In genomic region chr17:35448214-35448898, GRCh38 we compare ENCODE assay signal across 8 cellular contexts. TPM values are rescaled to one million over a fixed set of nuclear protein-coding genes. Genes with fewer than 3 reads are reported as not detected.
A peak's percentile ranks its signal among the peaks of the same experiment; 100 is the strongest.
DNase-seq lines count a peak whose midpoint lies in the region; ATAC-seq lines count a peak whose summit lies in the region.

Gene SLFN13, minus strand, starts transcription at chr17:35448766. Its CDS starts 3,086 bp downstream, at chr17:35445680.

- H3K36me3 ChIP-seq in iPS DF 6.9 (ENCODE audit: control insufficient read depth, insufficient read depth, low read length) (no peaks in the 10 kb centered on the region; the same call in 1 of the 2 replicates), skeletal muscle tissue (ENCODE audit: control insufficient read depth in 3 of 3, insufficient read depth in 3 of 3, low read length in 3 of 3) (no peaks in the 10 kb centered on the region)

- peaks cover 16 to 24% (median 22%) of the 10 kb centered on the region in 3 donors for H3K4me1 Mint-ChIP-seq in T-cell

- DNase-seq in CMK (ENCODE audit: low read depth) (peak; percentile 65), HUDEP-2 (lab: John Stamatoyannopoulos, UW; ENCODE audit: unreplicated experiment in 76 of 76) (peak in 73 of 76 experiments; percentile 2 to 86 (median 69)), T-cell (peak; percentile 64 to 88 (median 82)), iPS DF 6.9 (ENCODE audit: low read depth, low spot score) (no peak), NCI-H187 (lab: John Stamatoyannopoulos, UW) (no peak)
- DNase-seq in activated naive CD8-positive, alpha-beta T cell treated with anti-CD3 and anti-CD28 coated beads, Interleukin-2, amount 50 U/mL, for 16 hours (ENCODE audit: low read depth, low spot score) = peak; percentile 87

- H3K27me3 Mint-ChIP-seq in T-cell = no peaks in the 10 kb centered on the region

- CTCF ChIA-PET in T-cell (lab: Charles Lee) = interaction anchor here in 1 of 2 donors (0.8 to 1.2 kb wide), 3 partner anchors 86 to 136 kb away, joined by 3 read pairs; no protein-coding TSS in a partner anchor

- peak within 1 kb of the TSS; percentile 80 to 81 (median 81) for H3K4me3 Mint-ChIP-seq in T-cell

- H3K9me3 Mint-ChIP-seq in T-cell = no peaks in the 10 kb centered on the region

- H3K36me3 Mint-ChIP-seq in T-cell = peaks cover 24% of the 10 kb centered on the region

- H3K4me3 ChIP-seq in iPS DF 6.9 (ENCODE audit: low read length) = peak within 1 kb of the TSS; percentile 40; the same call in 1 of the 2 replicates
- peak within 1 kb of the TSS; percentile 65 to 75 (median 74) for H3K4me3 ChIP-seq in skeletal muscle tissue (ENCODE audit: low read length in 3 of 3)

- no peaks in the 10 kb centered on the region for H3K4me1 ChIP-seq in iPS DF 6.9 (ENCODE audit: control insufficient read depth, insufficient read depth, low read length)
- H3K4me1 ChIP-seq in skeletal muscle tissue (ENCODE audit: control insufficient read depth in 3 of 3, insufficient read depth in 3 of 3, low read length in 3 of 3) = peaks cover 7 to 12% (median 8%) of the 10 kb centered on the region in 3 donors

- WGBS in iPS DF 6.9 (ENCODE audit: insufficient coverage, insufficient read length) = no CpG with 5 or more reads among the region's 44 CpGs

- ATAC-seq in GM21367 (IDR thresholded peaks at IDR 0.05; ENCODE audit: unreplicated experiment) (peak; percentile 48), T-cell (replicated peaks in 1 of 4) (peak; percentile 94 to 97 (median 96))

- H3K9me3 ChIP-seq in iPS DF 6.9 (ENCODE audit: control insufficient read depth, insufficient read depth, low read length) (no peaks in the 10 kb centered on the region), skeletal muscle tissue (ENCODE audit: control insufficient read depth in 3 of 3, low read length in 3 of 3) (no peaks in the 10 kb centered on the region)

- POLR2A ChIA-PET in T-cell (lab: Charles Lee) = interaction anchor here in 1 of 2 donors (0.6 kb wide), 1 partner anchor 15 kb away, joined by 3 read pairs; no protein-coding TSS in a partner anchor

- peaks cover 12% of the 10 kb centered on the region; the same call in 1 of the 2 replicates for H3K27me3 ChIP-seq in iPS DF 6.9 (ENCODE audit: control insufficient read depth, insufficient read depth, low read length)
- peaks cover 15 to 31% (median 27%) of the 10 kb centered on the region in 3 donors for H3K27me3 ChIP-seq in skeletal muscle tissue (ENCODE audit: control insufficient read depth in 3 of 3, insufficient read depth in 3 of 3, low read length in 3 of 3)

- H3K27ac ChIP-seq in iPS DF 6.9 (ENCODE audit: low read length) (no peak within 1 kb of the TSS), skeletal muscle tissue (ENCODE audit: low read depth, low read length) (no peak within 1 kb of the TSS)

- peak within 1 kb of the TSS; percentile 86 to 89 for H3K27ac Mint-ChIP-seq in T-cell

- peak within 1 kb of the TSS in 2 of 3 donors; percentile 38 to 54 for H3K9ac ChIP-seq in skeletal muscle tissue (ENCODE audit: low read depth in 1 of 3, low read length in 3 of 3)

RNA-seq across cellular contexts. Expression of gene SLFN13, which starts in this region (rescaled TPM):
- total RNA-seq in T-cell (10 to 100 TPM; 26.6 to 34.9 (median 30.9) TPM), skeletal muscle tissue (1.0 TPM)

Comparison
In these comparisons a context has a peak if more than half of its experiments do, and no peak if none do; other contexts are left out.
1. RNA of gene SLFN13 (total RNA-seq): 26.6 to 34.9 TPM in T-cell; 1.0 TPM in skeletal muscle tissue (single experiment); every median in the first group is over 10 times any median in the second.
2. DNase-seq: peak in CMK (single experiment), HUDEP-2 (73 of 76), T-cell (34 of 34) and activated naive CD8-positive, alpha-beta T cell treated with anti-CD3 and anti-CD28 coated beads, Interleukin-2, amount 50 U/mL, for 16 hours (single experiment); none in iPS DF 6.9 (single experiment) and NCI-H187 (0 of 2).